Comparison of ENCODE assay signal across 19 cellular contexts in the genomic region with DNA sequence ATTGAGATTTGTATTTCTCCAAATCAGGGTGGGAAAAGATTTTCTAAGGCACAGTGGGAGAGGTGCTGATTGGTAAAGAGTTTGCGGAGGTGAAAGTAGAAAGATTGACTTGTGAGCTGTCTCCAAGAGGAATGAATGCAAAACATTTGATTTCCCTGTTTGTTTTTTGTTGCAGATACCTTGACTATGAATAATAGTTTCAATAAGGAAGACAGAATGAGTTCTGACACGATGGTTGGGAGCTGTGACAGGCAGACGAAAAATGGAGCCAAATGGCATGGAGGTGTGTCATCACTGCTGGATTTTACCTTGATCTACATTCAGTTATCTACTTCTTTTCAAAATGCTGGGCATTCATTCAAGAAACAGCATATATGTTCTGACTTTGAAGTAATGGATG.
DNase-seq lines count a peak whose midpoint lies in the region; ATAC-seq and TF ChIP-seq lines count a peak whose summit lies in the region.
"Had no signal": no experiment of that assay in that cellular context is flagged by ENCODE, and none has a peak within 500 bp of the region (broad histone marks: within the 10 kb centered on the region; RNA-seq: fewer than 3 reads in every experiment).

No MANE protein-coding gene starts in this region.

- CTCF ChIA-PET in CD4-positive, alpha-beta T cell (lab: Charles Lee) = interaction anchor here (0.9 kb wide), 1 partner anchor 234 kb away, joined by 5 read pairs; no protein-coding TSS in a partner anchor

- no peaks in the 10 kb centered on the region for H3K79me2 ChIP-seq in smooth muscle cell (ENCODE audit: low read depth)

- H2AFZ ChIP-seq in smooth muscle cell (ENCODE audit: low read depth) = no peak overlapping the region

- H3K4me3 Mint-ChIP-seq in activated T-helper 17 cell treated with anti-CD3 and anti-CD28 coated beads, Interleukin-2, amount 50 U/mL, for 72 hours = no peak overlapping the region
- H3K4me3 Mint-ChIP-seq in CD4-positive, alpha-beta T cell = no peak overlapping the region
- H3K4me3 Mint-ChIP-seq: CD4-positive, CD25-positive, alpha-beta regulatory T cell had no signal

- H4K20me1 ChIP-seq in smooth muscle cell (ENCODE audit: low read depth) = no peaks in the 10 kb centered on the region

- no peak overlapping the region for H3K4me3 ChIP-seq in esophagus squamous epithelium
- no peak overlapping the region for H3K4me3 ChIP-seq in smooth muscle cell
- H3K4me3 ChIP-seq: SJCRH30 had no signal

- H3K27me3 Mint-ChIP-seq in activated T-helper 17 cell treated with anti-CD3 and anti-CD28 coated beads, Interleukin-2, amount 50 U/mL, for 72 hours = no peaks in the 10 kb centered on the region
- H3K27me3 Mint-ChIP-seq in CD4-positive, alpha-beta T cell = no peaks in the 10 kb centered on the region
- H3K27me3 Mint-ChIP-seq: CD4-positive, CD25-positive, alpha-beta regulatory T cell had no signal

- peak; percentile 43 for DNase-seq in NCI-H226
- no peak for DNase-seq in esophagus squamous epithelium (lab: John Stamatoyannopoulos, UW)
- no peak for DNase-seq in smooth muscle cell (lab: John Stamatoyannopoulos, UW; ENCODE audit: unreplicated experiment)
- DNase-seq in CD4-positive, alpha-beta T cell = no peak
- no peak for DNase-seq in mesenteric fat pad (ENCODE audit: low spot score)
- no peak for DNase-seq in putamen (ENCODE audit: low spot score)
- DNase-seq: CD4-positive, CD25-positive, alpha-beta regulatory T cell; COR-L47; DMS79; H7; KBM-7; NCI-H1092 treated with DMSO at 0.1 percent for 48 hours; NCI-H1436 treated with DMSO at 0.1 percent for 48 hours; NCI-H1930; NCI-H510A treated with DMSO at 0.1 percent for 48 hours; NCI-H748 treated with DMSO at 0.1 percent for 48 hours; SJCRH30 had no signal

- H3K27ac Mint-ChIP-seq in activated T-helper 17 cell treated with anti-CD3 and anti-CD28 coated beads, Interleukin-2, amount 50 U/mL, for 72 hours = no peak overlapping the region
- no peak overlapping the region for H3K27ac Mint-ChIP-seq in CD4-positive, alpha-beta T cell
- H3K27ac Mint-ChIP-seq: CD4-positive, CD25-positive, alpha-beta regulatory T cell had no signal

- peak; percentile 56 for ATAC-seq in activated T-helper 17 cell treated with anti-CD3 and anti-CD28 coated beads, Interleukin-2, amount 50 U/mL, for 72 hours (replicated peaks)
- no peak for ATAC-seq in CD4-positive, alpha-beta T cell (ENCODE audit: poor library complexity)
- ATAC-seq: Panc1 had no signal

- H3K9me3 ChIP-seq in esophagus squamous epithelium (no peaks in the 10 kb centered on the region), smooth muscle cell (replicated peaks; ENCODE audit: low read depth) (no peaks in the 10 kb centered on the region)
- no peaks in the 10 kb centered on the region for H3K9me3 ChIP-seq in CD4-positive, alpha-beta T cell (ENCODE audit: control insufficient read depth, low read length)
- H3K9me3 ChIP-seq: SJCRH30 had no signal

- H3F3A ChIP-seq in smooth muscle cell (ENCODE audit: low read depth) = peaks cover 9% of the 10 kb centered on the region

- no peaks in the 10 kb centered on the region for H3K9me3 Mint-ChIP-seq in activated T-helper 17 cell treated with anti-CD3 and anti-CD28 coated beads, Interleukin-2, amount 50 U/mL, for 72 hours
- no peaks in the 10 kb centered on the region for H3K9me3 Mint-ChIP-seq in CD4-positive, alpha-beta T cell

- H3K27ac ChIP-seq in esophagus squamous epithelium (peak overlapping the region in 3 of 4 donors; percentile 24 to 52 (median 45)), smooth muscle cell (ENCODE audit: low read depth) (peak overlapping the region; percentile 61)
- no peak overlapping the region for H3K27ac ChIP-seq in CD4-positive, alpha-beta T cell (ENCODE audit: low read depth, low read length)
- H3K27ac ChIP-seq: SJCRH30 had no signal

- TF ChIP-seq CTCF in esophagus squamous epithelium (IDR thresholded peaks at IDR 0.05) (no peak), smooth muscle cell (IDR thresholded peaks at IDR 0.05; ENCODE audit: borderline replicate concordance, insufficient read depth, poor library complexity, severe bottlenecking) (no peak)
- TF ChIP-seq CTCF in CD4-positive, alpha-beta T cell (IDR thresholded peaks at IDR 0.05) = no peak

- H3K9ac ChIP-seq in smooth muscle cell (ENCODE audit: low read depth) = no peak overlapping the region

- H3K4me2 ChIP-seq in smooth muscle cell = no peak overlapping the region

- WGBS in esophagus squamous epithelium, 2 donors = 30 to 45% methylated on average over 3 of the region's 3 CpGs
- WGBS in smooth muscle cell (ENCODE audit: low lambda C conversion rate) = 82% methylated on average over 3 of the region's 3 CpGs

- no peaks in the 10 kb centered on the region for H3K36me3 Mint-ChIP-seq in activated T-helper 17 cell treated with anti-CD3 and anti-CD28 coated beads, Interleukin-2, amount 50 U/mL, for 72 hours (ENCODE audit: low read depth)
- H3K36me3 Mint-ChIP-seq in CD4-positive, alpha-beta T cell (ENCODE audit: low read depth) = no peaks in the 10 kb centered on the region
- H3K36me3 Mint-ChIP-seq: CD4-positive, CD25-positive, alpha-beta regulatory T cell had no signal

- H3K27me3 ChIP-seq in esophagus squamous epithelium = no peaks in the 10 kb centered on the region
- no peaks in the 10 kb centered on the region for H3K27me3 ChIP-seq in smooth muscle cell (ENCODE audit: low read depth)
- H3K27me3 ChIP-seq in CD4-positive, alpha-beta T cell (ENCODE audit: control insufficient read depth, insufficient read depth, low read length) = no peaks in the 10 kb centered on the region
- H3K27me3 ChIP-seq: SJCRH30 had no signal

- POLR2A ChIA-PET in CD4-positive, alpha-beta T cell (lab: Charles Lee) = no interaction called here

- no peak for TF ChIP-seq POLR2A in esophagus squamous epithelium (IDR thresholded peaks at IDR 0.05)

- H3K36me3 ChIP-seq in esophagus squamous epithelium = no peaks in the 10 kb centered on the region
- H3K36me3 ChIP-seq in smooth muscle cell (ENCODE audit: low read depth) = no peaks in the 10 kb centered on the region
- H3K36me3 ChIP-seq: SJCRH30 had no signal

- peaks cover 12% of the 10 kb centered on the region for H3K4me1 Mint-ChIP-seq in activated T-helper 17 cell treated with anti-CD3 and anti-CD28 coated beads, Interleukin-2, amount 50 U/mL, for 72 hours
- peaks cover 9% of the 10 kb centered on the region for H3K4me1 Mint-ChIP-seq in CD4-positive, alpha-beta T cell (ENCODE audit: low read depth)

- intact Hi-C loops in esophagus squamous epithelium (cut with DNase I) = no loop called here
- intact Hi-C loops in CD4-positive, alpha-beta T cell (cut with DNase I, micrococcal nuclease) = no loop called here

- peaks cover 0 to 36% (median 0%) of the 10 kb centered on the region in 3 donors for H3K4me1 ChIP-seq in esophagus squamous epithelium
- no peaks in the 10 kb centered on the region for H3K4me1 ChIP-seq in smooth muscle cell (ENCODE audit: low read depth)
